16 cellular contexts compared by ENCODE assay signal in the genomic region with DNA sequence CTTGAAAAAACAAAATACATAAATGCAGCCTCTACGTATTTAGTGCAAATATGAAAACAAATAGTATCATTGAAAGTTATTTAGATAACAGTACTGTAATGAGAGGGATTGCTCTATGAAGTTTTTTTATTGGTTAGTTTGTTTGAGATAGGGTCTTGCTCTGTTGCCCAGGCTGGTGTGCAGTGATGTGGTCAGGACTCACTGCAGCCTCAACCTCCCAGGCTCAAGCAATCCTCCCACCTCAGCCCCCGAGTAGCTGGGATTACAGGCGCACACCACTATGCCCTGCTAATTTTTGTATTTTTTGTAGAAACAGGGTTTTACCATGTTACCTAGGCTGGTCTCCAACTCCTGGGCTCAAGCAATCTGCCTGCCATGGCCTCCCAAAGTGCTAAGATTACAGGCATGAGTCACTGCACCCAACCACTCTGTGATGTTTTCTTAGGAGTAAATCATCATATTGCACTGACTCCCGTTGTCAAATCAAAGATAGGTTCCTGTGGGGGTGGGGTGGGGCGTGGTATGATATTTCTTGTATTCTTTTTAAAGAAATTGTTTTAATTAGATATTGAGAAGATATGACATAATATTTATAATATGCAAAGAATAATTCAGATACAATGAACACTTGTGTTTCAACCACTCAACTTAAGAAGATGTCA.
DNase-seq lines count a peak whose midpoint lies in the region; ATAC-seq, FAIRE-seq and TF ChIP-seq lines count a peak whose summit lies in the region.
"Had no signal": no experiment of that assay in that cellular context is flagged by ENCODE, and none has a peak within 500 bp of the region (broad histone marks: within the 10 kb centered on the region; RNA-seq: fewer than 3 reads in every experiment).

No MANE protein-coding gene starts in this region.

- 45% methylated on average over 5 of the region's 5 CpGs for WGBS in A549 (ENCODE audit: missing lambda C conversion rate)

- POLR2A ChIA-PET in A549 (lab: Yijun Ruan, JAX), result no interaction called here

- no peaks in the 10 kb centered on the region for H3K36me3 Mint-ChIP-seq in CD14-positive monocyte
- H3K36me3 Mint-ChIP-seq: stimulated activated effector memory CD8-positive, alpha-beta T cell treated with anti-CD3 and anti-CD28 coated beads, Interleukin-12 subunit alpha, Interleukin-12 subunit beta, amount 100 ng/mL, for 72 hours had no signal

- TF ChIP-seq EP300 in A549 (IDR thresholded peaks at IDR 0.05), result no peak

- no peak overlapping the region for H3K4me3 ChIP-seq in A549
- H3K4me3 ChIP-seq in fibroblast of lung (replicated peaks in 1 of 4; ENCODE audit: control extremely low read depth in 1 of 4, insufficient read depth in 1 of 4, low read depth in 3 of 4, low read length in 4 of 4), result no peak overlapping the region
- H3K4me3 ChIP-seq: heart left ventricle, tibial nerve had no signal

- ATAC-seq in A549, result peak; percentile 77 to 82; a peak in 5 of 6 replicates
- ATAC-seq: heart left ventricle; stimulated activated effector memory CD8-positive, alpha-beta T cell treated with anti-CD3 and anti-CD28 coated beads, Interleukin-12 subunit alpha, Interleukin-12 subunit beta, amount 100 ng/mL, for 72 hours had no signal

- CTCF ChIA-PET in A549 (lab: Yijun Ruan, JAX), result no interaction called here

- H3K9ac ChIP-seq in fibroblast of lung (ENCODE audit: insufficient read depth, low read length), result no peak overlapping the region

- intact Hi-C loops in CD14-positive monocyte (cut with micrococcal nuclease), result no loop called here

- H3K4me2 ChIP-seq in A549 (peak overlapping the region; percentile 67), fibroblast of lung (ENCODE audit: extremely low read depth, insufficient read depth, low read length) (no peak overlapping the region)

- no peaks in the 10 kb centered on the region for H3K4me1 Mint-ChIP-seq in CD14-positive monocyte
- H3K4me1 Mint-ChIP-seq: stimulated activated effector memory CD8-positive, alpha-beta T cell treated with anti-CD3 and anti-CD28 coated beads, Interleukin-12 subunit alpha, Interleukin-12 subunit beta, amount 100 ng/mL, for 72 hours had no signal

- TF ChIP-seq POLR2A in A549 (IDR thresholded peaks at IDR 0.05; ENCODE audit: low read length), result no peak

- no peaks in the 10 kb centered on the region for H4K20me1 ChIP-seq in fibroblast of lung (ENCODE audit: control insufficient read depth, extremely low read depth, insufficient read depth, low read length)

- peaks cover 0 to 11% (median 0%) of the 10 kb centered on the region in 3 donors for H3K27me3 Mint-ChIP-seq in CD14-positive monocyte (ENCODE audit: low read depth in 3 of 3)

- no peaks in the 10 kb centered on the region for H3K36me3 ChIP-seq in fibroblast of lung (ENCODE audit: control insufficient read depth, insufficient read depth, low read length)
- H3K36me3 ChIP-seq: heart left ventricle, tibial nerve had no signal

- H3K9me3 ChIP-seq in A549 (no peaks in the 10 kb centered on the region), fibroblast of lung (ENCODE audit: control insufficient read depth, insufficient read depth, low read depth, low read length) (no peaks in the 10 kb centered on the region)
- H3K9me3 ChIP-seq: heart left ventricle, tibial nerve had no signal

- TF ChIP-seq RAD21 in A549 (conservative IDR thresholded peaks at IDR 0.05 in 1 of 2, IDR thresholded peaks at IDR 0.05 in 1 of 2), result no peak

- no peak for FAIRE-seq in A549 (lab: Jason Lieb, UNC)

- peak; percentile 13 to 63 for DNase-seq in A549 (ENCODE audit: low read depth in 1 of 2, low spot score in 1 of 2)
- peak; percentile 41 for DNase-seq in H4 (ENCODE audit: low spot score)
- peak; percentile 37 for DNase-seq in RKO (ENCODE audit: low spot score)
- DNase-seq in fibroblast of lung (ENCODE audit: low read depth in 2 of 2), result peak; percentile 55 to 76
- DNase-seq in dedifferentiated amniotic fluid mesenchymal stem cell (ENCODE audit: extremely low spot score), result no peak
- DNase-seq in SIG-M5 treated with dmso at 0.1 percent for 504 hours (lab: John Stamatoyannopoulos, UW; ENCODE audit: unreplicated experiment), result no peak
- no peak for DNase-seq in CD14-positive monocyte (ENCODE audit: low spot score)
- DNase-seq in NCI-H128 (lab: John Stamatoyannopoulos, UW; ENCODE audit: unreplicated experiment), result no peak
- DNase-seq: central memory CD4-positive, alpha-beta T cell; heart left ventricle; KBM-7; kidney; NCI-H1436; NCI-H524 had no signal

- TF ChIP-seq CTCF in A549 (IDR thresholded peaks at IDR 0.05), result no peak
- no peak for TF ChIP-seq CTCF in fibroblast of lung (conservative IDR thresholded peaks at IDR 0.05 in 1 of 2, IDR thresholded peaks at IDR 0.05 in 1 of 2; ENCODE audit: low read depth in 1 of 2, low read length in 2 of 2)
- no peak for TF ChIP-seq CTCF in CD14-positive monocyte (IDR thresholded peaks at IDR 0.05)

- H2AFZ ChIP-seq in fibroblast of lung (ENCODE audit: low read length), result no peak overlapping the region

- H3K27ac ChIP-seq in A549 (0 out of 6 replicates have a peak overlapping the region, but pooled peaks of 1 of the 2 experiments have one; percentile 61), fibroblast of lung (ENCODE audit: insufficient read depth, low read length) (no peak overlapping the region)
- H3K27ac ChIP-seq: heart left ventricle, tibial nerve had no signal

- H3K4me3 Mint-ChIP-seq in CD14-positive monocyte, result no peak overlapping the region
- H3K4me3 Mint-ChIP-seq: stimulated activated effector memory CD8-positive, alpha-beta T cell treated with anti-CD3 and anti-CD28 coated beads, Interleukin-12 subunit alpha, Interleukin-12 subunit beta, amount 100 ng/mL, for 72 hours had no signal

- H3K4me1 ChIP-seq in A549 (peaks cover 19% of the 10 kb centered on the region), fibroblast of lung (ENCODE audit: control insufficient read depth, extremely low read depth, insufficient read depth, low read length) (no peaks in the 10 kb centered on the region)
- H3K4me1 ChIP-seq: heart left ventricle, tibial nerve had no signal

- H3K79me2 ChIP-seq in fibroblast of lung (ENCODE audit: control insufficient read depth, insufficient read depth, low read length), result no peaks in the 10 kb centered on the region

- H3K27me3 ChIP-seq in fibroblast of lung (ENCODE audit: control insufficient read depth, insufficient read depth, low read length), result no peaks in the 10 kb centered on the region
- H3K27me3 ChIP-seq: tibial nerve had no signal

- H3K9me3 Mint-ChIP-seq in CD14-positive monocyte, result peaks cover 0 to 7% (median 2%) of the 10 kb centered on the region in 7 donors
- H3K9me3 Mint-ChIP-seq: stimulated activated effector memory CD8-positive, alpha-beta T cell treated with anti-CD3 and anti-CD28 coated beads, Interleukin-12 subunit alpha, Interleukin-12 subunit beta, amount 100 ng/mL, for 72 hours had no signal

- no peak overlapping the region for H3K27ac Mint-ChIP-seq in CD14-positive monocyte
- H3K27ac Mint-ChIP-seq: stimulated activated effector memory CD8-positive, alpha-beta T cell treated with anti-CD3 and anti-CD28 coated beads, Interleukin-12 subunit alpha, Interleukin-12 subunit beta, amount 100 ng/mL, for 72 hours had no signal

TF ChIP-seq in A549, 52 proteins besides CTCF, POLR2A, EP300 and RAD21:
- no peak for TF ChIP-seq ZSCAN20 (CRISPR knock-in tag; IDR thresholded peaks at IDR 0.05)
- TF ChIP-seq, protein P1, sequence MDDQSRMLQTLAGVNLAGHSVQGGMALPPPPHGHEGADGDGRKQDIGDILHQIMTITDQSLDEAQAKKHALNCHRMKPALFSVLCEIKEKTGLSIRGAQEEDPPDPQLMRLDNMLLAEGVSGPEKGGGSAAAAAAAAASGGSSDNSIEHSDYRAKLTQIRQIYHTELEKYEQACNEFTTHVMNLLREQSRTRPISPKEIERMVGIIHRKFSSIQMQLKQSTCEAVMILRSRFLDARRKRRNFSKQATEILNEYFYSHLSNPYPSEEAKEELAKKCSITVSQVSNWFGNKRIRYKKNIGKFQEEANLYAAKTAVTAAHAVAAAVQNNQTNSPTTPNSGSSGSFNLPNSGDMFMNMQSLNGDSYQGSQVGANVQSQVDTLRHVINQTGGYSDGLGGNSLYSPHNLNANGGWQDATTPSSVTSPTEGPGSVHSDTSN (IDR thresholded peaks at IDR 0.05), result no peak
- TF ChIP-seq MYC (IDR thresholded peaks at IDR 0.05; ENCODE audit: borderline replicate concordance, low read length), result no peak
- TF ChIP-seq HMGXB4 (CRISPR knock-in tag; IDR thresholded peaks at IDR 0.05; ENCODE audit: borderline replicate concordance), result no peak
- 0 out of 2 replicates have a peak, but pooled peaks have one; percentile 7 for TF ChIP-seq FOSL2 (IDR thresholded peaks at IDR 0.05)
- peak; percentile 65 for TF ChIP-seq FOSL2 (CRISPR knock-in tag; IDR thresholded peaks at IDR 0.05)
- TF ChIP-seq JUNB (IDR thresholded peaks at IDR 0.05), result 0 out of 2 replicates have a peak, but pooled peaks have one; percentile 27
- TF ChIP-seq, protein P2, sequence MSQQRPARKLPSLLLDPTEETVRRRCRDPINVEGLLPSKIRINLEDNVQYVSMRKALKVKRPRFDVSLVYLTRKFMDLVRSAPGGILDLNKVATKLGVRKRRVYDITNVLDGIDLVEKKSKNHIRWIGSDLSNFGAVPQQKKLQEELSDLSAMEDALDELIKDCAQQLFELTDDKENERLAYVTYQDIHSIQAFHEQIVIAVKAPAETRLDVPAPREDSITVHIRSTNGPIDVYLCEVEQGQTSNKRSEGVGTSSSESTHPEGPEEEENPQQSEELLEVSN (IDR thresholded peaks at IDR 0.05; ENCODE audit: borderline replicate concordance, low read depth), result no peak
- TF ChIP-seq MAZ (IDR thresholded peaks at IDR 0.05; ENCODE audit: borderline replicate concordance, low read depth, low read length), result no peak
- no peak for TF ChIP-seq TP53 (CRISPR knock-in tag; IDR thresholded peaks at IDR 0.05)
- no peak for TF ChIP-seq EHMT2 (IDR thresholded peaks at IDR 0.05; ENCODE audit: low read depth)
- no peak for TF ChIP-seq JUN (IDR thresholded peaks at IDR 0.05)
- TF ChIP-seq RCOR1 (IDR thresholded peaks at IDR 0.05; ENCODE audit: low read depth, low read length), result no peak
TF ChIP-seq in A549: peak in this region for 2.

Comparison
In these comparisons a context has a peak if more than half of its experiments do, and no peak if none do; other contexts are left out.
1. DNase-seq: peak in A549 (2 of 2), H4 (single experiment), RKO (single experiment) and fibroblast of lung (2 of 2); none in dedifferentiated amniotic fluid mesenchymal stem cell (single experiment), SIG-M5 treated with dmso at 0.1 percent for 504 hours (single experiment), CD14-positive monocyte (single experiment) and NCI-H128 (single experiment).